Comparison of ENCODE assay signal across 14 cellular contexts in genomic region chr2:140643761-140644187, GRCh38.
DNase-seq lines count a peak whose midpoint lies in the region; ATAC-seq and TF ChIP-seq lines count a peak whose summit lies in the region.
"Had no signal": no experiment of that assay in that cellular context is flagged by ENCODE, and none has a peak within 500 bp of the region (broad histone marks: within the 10 kb centered on the region; RNA-seq: fewer than 3 reads in every experiment).

No MANE protein-coding gene starts in this region.

- no peak overlapping the region for H3K27ac ChIP-seq in GM23338 (ENCODE audit: low read depth)
- H3K27ac ChIP-seq: heart right ventricle, lower lobe of right lung had no signal

- DNase-seq in NCI-H524 (lab: John Stamatoyannopoulos, UW) (peak; percentile 3 to 42), NCI-H524 treated with DMSO at 0.1 percent for 48 hours (lab: John Stamatoyannopoulos, UW) (no peak), amniotic epithelial cell (ENCODE audit: low read depth) (peak; percentile 72), foreskin melanocyte (peak; percentile 11), stromal cell of bone marrow (ENCODE audit: low read depth) (peak; percentile 32), GM23338 (ENCODE audit: low spot score) (no peak), NCI-H146 treated with DMSO at 0.1 percent for 48 hours (lab: John Stamatoyannopoulos, UW; ENCODE audit: unreplicated experiment) (no peak), NCI-H128 (lab: John Stamatoyannopoulos, UW; ENCODE audit: unreplicated experiment) (no peak)
- DNase-seq: DND-41, heart right ventricle, lower lobe of right lung, NCI-H446 treated with DMSO at 0.1 percent for 48 hours had no signal

- TF ChIP-seq CTCF in GM23338 (conservative IDR thresholded peaks at IDR 0.05; ENCODE audit: low read depth in 2 of 2), result no peak

- ATAC-seq in GM23338, result no peak
- ATAC-seq: heart right ventricle, lower lobe of right lung, Right ventricle myocardium inferior had no signal

- no peaks in the 10 kb centered on the region for H3K79me2 ChIP-seq in GM23338 (replicated peaks; ENCODE audit: insufficient read depth)

- no peaks in the 10 kb centered on the region for H3K36me3 ChIP-seq in GM23338 (ENCODE audit: insufficient read depth)
- H3K36me3 ChIP-seq: heart right ventricle, lower lobe of right lung had no signal

- no peaks in the 10 kb centered on the region for H3F3A ChIP-seq in GM23338 (replicated peaks; ENCODE audit: low read depth)

- H3K27me3 ChIP-seq in GM23338 (ENCODE audit: insufficient read depth), result no peaks in the 10 kb centered on the region
- H3K27me3 ChIP-seq: heart right ventricle had no signal

- no peaks in the 10 kb centered on the region for H3K36me3 Mint-ChIP-seq in GM23338 (ENCODE audit: low read depth)
- H3K36me3 Mint-ChIP-seq: activated naive CD8-positive, alpha-beta T cell had no signal

- H3K27me3 Mint-ChIP-seq in GM23338 (ENCODE audit: insufficient read depth, low read depth, poor library complexity), result no peaks in the 10 kb centered on the region
- H3K27me3 Mint-ChIP-seq: activated naive CD8-positive, alpha-beta T cell had no signal

- H3K4me2 ChIP-seq in GM23338, result no peak overlapping the region

- no peaks in the 10 kb centered on the region for H3K4me1 Mint-ChIP-seq in GM23338

- no peak overlapping the region for H3K4me3 ChIP-seq in GM23338
- H3K4me3 ChIP-seq: heart right ventricle, lower lobe of right lung had no signal

- no peak overlapping the region for H2AFZ ChIP-seq in GM23338

- no peaks in the 10 kb centered on the region for H4K20me1 ChIP-seq in GM23338 (replicated peaks; ENCODE audit: insufficient read depth)

- no peak overlapping the region for H3K27ac Mint-ChIP-seq in GM23338
- H3K27ac Mint-ChIP-seq: activated naive CD8-positive, alpha-beta T cell had no signal

- H3K4me1 ChIP-seq in GM23338 (ENCODE audit: insufficient read depth), result no peaks in the 10 kb centered on the region
- H3K4me1 ChIP-seq: heart right ventricle, lower lobe of right lung had no signal

- H3K9me3 Mint-ChIP-seq in GM23338, result no peaks in the 10 kb centered on the region

- no peak overlapping the region for H3K4me3 Mint-ChIP-seq in GM23338
- H3K4me3 Mint-ChIP-seq: activated naive CD8-positive, alpha-beta T cell had no signal

- no peaks in the 10 kb centered on the region for H3K9me2 ChIP-seq in GM23338 (ENCODE audit: insufficient read depth)

TF ChIP-seq in GM23338, 12 proteins besides CTCF, POLR2A, EP300 and RAD21:
- TF ChIP-seq EZH2phosphoT487 (IDR thresholded peaks at IDR 0.05; ENCODE audit: unreplicated experiment) (no peak), ZNF114 (CRISPR knock-in tag; IDR thresholded peaks at IDR 0.05) (no peak), EZH2 (IDR thresholded peaks at IDR 0.05; ENCODE audit: low read depth, unreplicated experiment) (no peak), CREB1 (CRISPR knock-in tag; IDR thresholded peaks at IDR 0.05; ENCODE audit: low read depth) (no peak), STAT1 (IDR thresholded peaks at IDR 0.05; ENCODE audit: unreplicated experiment) (no peak)
- TF ChIP-seq, protein P1, sequence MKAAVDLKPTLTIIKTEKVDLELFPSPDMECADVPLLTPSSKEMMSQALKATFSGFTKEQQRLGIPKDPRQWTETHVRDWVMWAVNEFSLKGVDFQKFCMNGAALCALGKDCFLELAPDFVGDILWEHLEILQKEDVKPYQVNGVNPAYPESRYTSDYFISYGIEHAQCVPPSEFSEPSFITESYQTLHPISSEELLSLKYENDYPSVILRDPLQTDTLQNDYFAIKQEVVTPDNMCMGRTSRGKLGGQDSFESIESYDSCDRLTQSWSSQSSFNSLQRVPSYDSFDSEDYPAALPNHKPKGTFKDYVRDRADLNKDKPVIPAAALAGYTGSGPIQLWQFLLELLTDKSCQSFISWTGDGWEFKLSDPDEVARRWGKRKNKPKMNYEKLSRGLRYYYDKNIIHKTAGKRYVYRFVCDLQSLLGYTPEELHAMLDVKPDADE (IDR thresholded peaks at IDR 0.05), result no peak
TF ChIP-seq in GM23338: peak in this region for 0.

Comparison
In these comparisons a context has a peak if more than half of its experiments do, and no peak if none do; other contexts are left out.
1. DNase-seq: peak in NCI-H524 (2 of 2), amniotic epithelial cell (single experiment), foreskin melanocyte (single experiment) and stromal cell of bone marrow (single experiment); none in NCI-H524 treated with DMSO at 0.1 percent for 48 hours (single experiment), GM23338 (single experiment), NCI-H146 treated with DMSO at 0.1 percent for 48 hours (single experiment) and NCI-H128 (single experiment).